8 cellular contexts compared by ENCODE assay signal in the genomic region with DNA sequence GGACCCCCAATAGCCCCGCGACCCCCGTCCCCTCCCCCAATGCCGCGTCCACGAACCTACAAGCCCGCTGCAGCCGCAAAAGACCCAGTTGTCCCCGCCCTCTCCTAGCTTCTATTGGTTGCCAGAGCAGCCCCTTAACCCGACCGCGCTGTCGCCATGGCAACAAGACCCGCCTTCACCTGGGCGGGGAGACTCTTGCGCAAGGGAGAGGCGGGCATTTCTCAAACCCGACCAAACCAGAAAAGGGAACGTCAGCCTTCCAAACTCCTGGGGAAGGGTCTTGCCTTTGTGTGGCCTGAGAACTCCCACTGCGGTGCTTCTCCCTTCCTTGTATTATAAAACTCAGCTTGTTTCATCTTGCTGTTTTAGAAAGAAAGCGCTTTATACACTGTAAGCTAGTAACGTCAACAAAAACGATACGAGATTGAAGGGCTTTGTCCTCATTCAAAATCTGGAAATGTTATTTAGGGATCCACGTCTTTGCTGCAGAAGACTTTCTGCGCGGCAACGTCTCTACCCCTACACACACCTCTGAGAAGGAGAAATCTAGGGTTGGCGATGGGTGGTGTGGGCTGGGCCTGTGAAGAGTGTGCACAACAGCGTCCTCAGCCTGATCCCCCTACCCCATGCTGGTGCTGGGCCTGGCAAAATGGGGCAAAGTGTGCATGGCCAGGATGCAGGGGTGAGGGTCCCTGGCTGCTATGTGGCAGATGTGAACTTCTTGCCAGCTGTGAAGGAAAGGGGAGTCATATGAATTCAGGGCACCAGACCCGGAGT. TPM values are rescaled to one million over a fixed set of nuclear protein-coding genes. Genes with fewer than 3 reads are reported as not detected.
DNase-seq lines count a peak whose midpoint lies in the region; ATAC-seq and TF ChIP-seq lines count a peak whose summit lies in the region.

A gene (minus strand): TSS at position 86 of the 777 bp plus-strand sequence. CDS start 551 bp downstream, outside the sequence.

- DNase-seq in BJ (ENCODE audit: low read depth) (peak; percentile 67), NCI-H774 (lab: John Stamatoyannopoulos, UW) (peak; percentile 95), dedifferentiated amniotic fluid mesenchymal stem cell (ENCODE audit: extremely low spot score) (peak; percentile 93), left lobe of liver (ENCODE audit: low spot score) (peak; percentile 98)
- DNase-seq in activated CD4-positive, alpha-beta T cell treated with anti-CD3 and anti-CD28 coated beads, Interleukin-2, amount 50 U/mL, for 24 hours (ENCODE audit: low read depth in 1 of 2, low spot score in 1 of 2) = peak; percentile 98 to 99
- peak; percentile 99 for DNase-seq in stimulated activated CD4-positive, alpha-beta T cell treated with anti-CD3 and anti-CD28 coated beads, Interleukin-2, amount 100 ng/mL, for 24 hours

- H3K4me3 ChIP-seq in BJ (ENCODE audit: low read depth, low read length) = peak within 1 kb of the TSS; percentile 87

- TF ChIP-seq CTCF in BJ (IDR thresholded peaks at IDR 0.05; ENCODE audit: insufficient read depth, low read depth, low read length) = no peak

- CTCF ChIA-PET in BJ (lab: Yijun Ruan, JAX) = interaction anchor here (0.6 to 1.5 kb wide), 4 partner anchors 13 to 550 kb away, joined by 3 to 5 read pairs (median 3); no protein-coding TSS in a partner anchor

- peak; percentile 99 for ATAC-seq in GM19438 (IDR thresholded peaks at IDR 0.05; ENCODE audit: low read depth, unreplicated experiment)
- ATAC-seq in HG03571 (IDR thresholded peaks at IDR 0.05; ENCODE audit: unreplicated experiment) = peak; percentile 97
- peak; percentile 95 for ATAC-seq in left lobe of liver

- H3K36me3 ChIP-seq in BJ (ENCODE audit: control insufficient read depth, insufficient read depth, low read length) = peaks cover 8% of the 10 kb centered on the region

- POLR2A ChIA-PET in BJ (lab: Charles Lee) = no interaction called here

- H3K27me3 ChIP-seq in BJ (ENCODE audit: control insufficient read depth, insufficient read depth, low read length) = peaks cover 10% of the 10 kb centered on the region

RNA-seq across cellular contexts. Expression of the gene that starts here (rescaled TPM):
- 121 and 171 TPM in 2 replicates for polyA plus RNA-seq in BJ (2011; rRNA removed)
- 64.7 and 85.3 TPM in 2 replicates for polyA minus RNA-seq in BJ (2011; rRNA and poly(A)+ RNA removed)
- total RNA-seq in left lobe of liver = 41.2 TPM

Comparison
In these comparisons a context has a peak if more than half of its experiments do, and no peak if none do; other contexts are left out.
1. Peak in every context shown above with its lines: DNase-seq, ATAC-seq and H3K4me3 ChIP-seq.